Comparison of ENCODE assay signal across 1 cellular context in genomic region chr2:164220250-164220649, GRCh38.
TF ChIP-seq lines count a peak whose summit lies in the region.

No MANE protein-coding gene starts in this region.

TF ChIP-seq in HepG2, 621 proteins besides CTCF, POLR2A, EP300 and RAD21 (continued from another document):
- TF ChIP-seq ARNT2 (CRISPR knock-in tag; IDR thresholded peaks at IDR 0.05; ENCODE audit: low read depth), result no peak
